ENCODE assay signal across 1 cellular context in the genomic region with DNA sequence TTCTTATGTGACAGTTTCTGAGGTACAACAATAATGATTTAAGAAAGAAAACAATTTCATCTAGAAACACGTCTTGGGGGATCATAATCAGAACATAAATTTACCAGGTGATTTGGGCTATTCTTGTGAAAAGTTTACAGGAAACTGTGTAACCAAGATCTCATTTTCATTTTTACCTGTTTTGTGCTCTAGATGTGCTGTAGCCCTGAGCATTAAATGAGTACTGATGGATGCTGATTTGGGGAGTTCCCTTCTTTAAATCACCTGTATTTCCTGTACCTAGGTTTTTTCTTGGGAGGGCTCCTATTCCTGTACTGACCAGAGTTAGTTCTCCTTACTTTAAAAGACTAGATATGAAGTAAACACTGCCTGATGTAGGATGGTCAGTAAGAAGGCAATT.
TF ChIP-seq lines count a peak whose summit lies in the region.

No MANE protein-coding gene starts in this region.

TF ChIP-seq in K562, 482 proteins besides CTCF, POLR2A, EP300 and RAD21:
- TF ChIP-seq POLR2AphosphoS5 (IDR thresholded peaks at IDR 0.05; ENCODE audit: control insufficient read depth, insufficient read depth, low read depth, low read length) (0 out of 2 replicates have a peak, but pooled peaks have one; percentile 6), SAFB2 (IDR thresholded peaks at IDR 0.05; ENCODE audit: borderline replicate concordance, low read depth, low read length, severe bottlenecking) (no peak), RHOXF2B (CRISPR knock-in tag; conservative IDR thresholded peaks at IDR 0.05) (no peak)
